ENCODE assay signal across 15 cellular contexts in the genomic region with DNA sequence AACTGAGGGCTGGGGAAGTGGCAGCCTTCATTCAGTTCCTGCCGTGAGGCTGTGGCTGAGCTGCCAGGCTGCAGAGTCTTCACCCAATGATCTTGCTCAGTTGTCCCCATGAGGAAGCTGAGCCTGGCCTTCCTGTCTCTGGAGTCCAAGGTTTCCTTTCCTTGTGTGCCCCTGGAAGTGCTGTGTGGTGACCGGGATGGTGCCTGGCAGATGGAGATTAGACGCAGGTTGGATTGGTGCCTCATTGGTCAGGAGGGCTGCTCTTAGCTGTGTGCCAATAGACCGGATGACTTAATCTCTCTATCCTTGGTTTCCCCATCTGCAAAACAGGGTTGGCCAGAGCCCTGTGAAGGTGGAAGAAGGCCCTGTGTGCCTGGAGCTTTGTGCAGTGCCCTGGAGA. TPM values are rescaled to one million over a fixed set of nuclear protein-coding genes. Genes with fewer than 3 reads are reported as not detected.
DNase-seq lines count a peak whose midpoint lies in the region; ATAC-seq and TF ChIP-seq lines count a peak whose summit lies in the region.
"Had no signal": no experiment of that assay in that cellular context is flagged by ENCODE, and none has a peak within 500 bp of the region (broad histone marks: within the 10 kb centered on the region; RNA-seq: fewer than 3 reads in every experiment).

No MANE protein-coding gene starts in this region.

- no peaks in the 10 kb centered on the region for H3K27me3 ChIP-seq in CD8-positive, alpha-beta T cell (ENCODE audit: insufficient read depth, low read length)
- no peaks in the 10 kb centered on the region for H3K27me3 ChIP-seq in adrenal gland
- H3K27me3 ChIP-seq in hepatocyte, result no peaks in the 10 kb centered on the region

- CTCF ChIA-PET in CD8-positive, alpha-beta T cell (lab: Charles Lee), result interaction anchor here (1.1 to 2.6 kb wide), 2 partner anchors 9 to 25 kb away, joined by 3 to 9 read pairs; a partner anchor contains a TSS

- peaks cover 7% of the 10 kb centered on the region for H3K4me1 ChIP-seq in CD8-positive, alpha-beta T cell (ENCODE audit: insufficient read depth, low read length)
- H3K4me1 ChIP-seq in adrenal gland (replicated peaks in 1 of 2), result peaks cover 36 to 54% of the 10 kb centered on the region in 2 donors
- peaks cover 22% of the 10 kb centered on the region for H3K4me1 ChIP-seq in hepatocyte (ENCODE audit: insufficient read depth)

- no peak overlapping the region for H2AFZ ChIP-seq in hepatocyte

- peaks cover 59% of the 10 kb centered on the region for H3K4me1 Mint-ChIP-seq in CD8-positive, alpha-beta T cell (ENCODE audit: low read depth)

- H3K79me2 ChIP-seq in hepatocyte, result peaks cover 94% of the 10 kb centered on the region

- H3K4me2 ChIP-seq in hepatocyte, result no peak overlapping the region

- TF ChIP-seq CTCF in CD8-positive, alpha-beta T cell (IDR thresholded peaks at IDR 0.05), result no peak
- TF ChIP-seq CTCF in adrenal gland (IDR thresholded peaks at IDR 0.05) (no peak), hepatocyte (IDR thresholded peaks at IDR 0.05; ENCODE audit: poor library complexity) (no peak)

- 22 to 65% (median 46%) methylated on average over 3 to 4 of the region's 4 CpGs for WGBS in adrenal gland, 4 donors
- WGBS in hepatocyte (ENCODE audit: low lambda C conversion rate, missing lambda C conversion rate), result 88% methylated on average over 4 of the region's 4 CpGs

- H4K20me1 ChIP-seq in hepatocyte (ENCODE audit: insufficient read depth, poor library complexity, severe bottlenecking), result peaks cover 15% of the 10 kb centered on the region

- no peaks in the 10 kb centered on the region for H3K9me2 ChIP-seq in hepatocyte (replicated peaks; ENCODE audit: insufficient read depth)

- H3K9me3 ChIP-seq in CD8-positive, alpha-beta T cell (ENCODE audit: low read length), result no peaks in the 10 kb centered on the region
- H3K9me3 ChIP-seq in adrenal gland (replicated peaks in 1 of 3) (no peaks in the 10 kb centered on the region), hepatocyte (ENCODE audit: low read depth) (no peaks in the 10 kb centered on the region)

- peak overlapping the region; percentile 28 for H3K27ac Mint-ChIP-seq in CD8-positive, alpha-beta T cell

- no peak overlapping the region for H3K4me3 Mint-ChIP-seq in CD8-positive, alpha-beta T cell
- H3K4me3 Mint-ChIP-seq: natural killer cell had no signal

- no peak for ATAC-seq in CD8-positive, alpha-beta T cell
- ATAC-seq in sciatic nerve (peak; percentile 38), GM18498 (IDR thresholded peaks at IDR 0.05; ENCODE audit: unreplicated experiment) (no peak)
- ATAC-seq: natural killer cell, SK-N-SH treated with all-trans-retinoic acid at 6 μM for 48 hours had no signal

- POLR2A ChIA-PET in CD8-positive, alpha-beta T cell (lab: Charles Lee), result interaction anchor here (0.6 to 1.4 kb wide), 4 partner anchors 11 to 406 kb away, joined by 3 to 4 read pairs (median 4); a partner anchor contains a TSS

- no peaks in the 10 kb centered on the region for H3K36me3 ChIP-seq in CD8-positive, alpha-beta T cell (ENCODE audit: insufficient read depth, low read length)
- H3K36me3 ChIP-seq in adrenal gland (replicated peaks in 1 of 2), result no peaks in the 10 kb centered on the region
- H3K36me3 ChIP-seq in hepatocyte (replicated peaks; ENCODE audit: insufficient read depth, low read depth), result no peaks in the 10 kb centered on the region

- H3K4me3 ChIP-seq in CD8-positive, alpha-beta T cell (ENCODE audit: low read depth, low read length), result no peak overlapping the region
- H3K4me3 ChIP-seq in adrenal gland (no peak overlapping the region), hepatocyte (no peak overlapping the region)

- H3K9me3 Mint-ChIP-seq in CD8-positive, alpha-beta T cell, result peaks cover 3% of the 10 kb centered on the region
- H3K9me3 Mint-ChIP-seq: natural killer cell had no signal

- H3K27ac ChIP-seq in CD8-positive, alpha-beta T cell (ENCODE audit: low read depth, low read length), result no peak overlapping the region
- H3K27ac ChIP-seq in adrenal gland (peak overlapping the region in 4 of 5 donors; percentile 17 to 84 (median 34)), hepatocyte (peak overlapping the region; percentile 96)

- intact Hi-C loops in CD8-positive, alpha-beta T cell (cut with DNase I, micrococcal nuclease), result no loop called here
- intact Hi-C loops in adrenal gland (cut with DNase I), result no loop called here
- intact Hi-C loops in sciatic nerve (cut with DNase I), result no loop called here

- peak in 1 of 7 experiments; percentile 7 for DNase-seq in CD8-positive, alpha-beta T cell
- DNase-seq in adrenal gland (peak in 6 of 7 donors; percentile 54 to 73 (median 64)), hepatocyte (ENCODE audit: low spot score) (no peak), sciatic nerve (ENCODE audit: low spot score) (no peak), kidney tubule cell (ENCODE audit: low spot score) (no peak), retina (no peak)
- DNase-seq: effector CD4-positive, alpha-beta T cell; GOT3; IMR-90; natural killer cell; NCI-H1048; stimulated activated CD4-positive, alpha-beta T cell treated with anti-CD3 and anti-CD28 coated beads, Interleukin-4, amount 100 ng/mL, for 4 hours; stimulated activated naive CD4-positive, alpha-beta T cell had no signal

- no peak for TF ChIP-seq POLR2A in adrenal gland (IDR thresholded peaks at IDR 0.05)

- H3K36me3 Mint-ChIP-seq in CD8-positive, alpha-beta T cell, result peaks cover 15% of the 10 kb centered on the region
- H3K36me3 Mint-ChIP-seq: natural killer cell had no signal

- no peaks in the 10 kb centered on the region for H3K27me3 Mint-ChIP-seq in CD8-positive, alpha-beta T cell (ENCODE audit: low read depth)

RNA-seq across cellular contexts. Expression of a gene that starts 24.6 kb away (rescaled TPM):
- 100 to 1,000 TPM; 309 to 337 TPM for total RNA-seq in CD8-positive, alpha-beta T cell
- total RNA-seq in adrenal gland (100 to 1,000 TPM; 134 to 196 (median 170) TPM), hepatocyte (87.9 and 93.9 TPM in 2 replicates), sciatic nerve (136 TPM)
- polyA plus RNA-seq in adrenal gland (100 to 1,000 TPM; 103 to 157 (median 124) TPM), hepatocyte (130 and 132 TPM in 2 replicates)

RNA-seq across cellular contexts. Expression of a gene that starts 41.3 kb away (rescaled TPM):
- 10 to 100 TPM; 47.3 to 52.1 TPM for total RNA-seq in CD8-positive, alpha-beta T cell
- total RNA-seq in adrenal gland, result 10 to 100 TPM; 16.4 to 82.7 (median 44.5) TPM
- polyA plus RNA-seq in adrenal gland, result 100 to 1,000 TPM in 2 of 3 donors, 1 to 10 TPM in 1; 8.1 to 466 (median 422) TPM
- total RNA-seq in hepatocyte, result 19.5 and 21.7 TPM in 2 replicates
- polyA plus RNA-seq in hepatocyte, result 52.8 and 67.7 TPM in 2 replicates
- total RNA-seq in sciatic nerve, result 43.8 TPM

Comparison
In these comparisons a context has a peak if more than half of its experiments do, and no peak if none do; other contexts are left out.
1. DNase-seq: peak in adrenal gland (6 of 7); none in hepatocyte (single experiment), sciatic nerve (single experiment), kidney tubule cell (single experiment) and retina (single experiment).